22 cellular contexts compared by ENCODE assay signal in the genomic region with DNA sequence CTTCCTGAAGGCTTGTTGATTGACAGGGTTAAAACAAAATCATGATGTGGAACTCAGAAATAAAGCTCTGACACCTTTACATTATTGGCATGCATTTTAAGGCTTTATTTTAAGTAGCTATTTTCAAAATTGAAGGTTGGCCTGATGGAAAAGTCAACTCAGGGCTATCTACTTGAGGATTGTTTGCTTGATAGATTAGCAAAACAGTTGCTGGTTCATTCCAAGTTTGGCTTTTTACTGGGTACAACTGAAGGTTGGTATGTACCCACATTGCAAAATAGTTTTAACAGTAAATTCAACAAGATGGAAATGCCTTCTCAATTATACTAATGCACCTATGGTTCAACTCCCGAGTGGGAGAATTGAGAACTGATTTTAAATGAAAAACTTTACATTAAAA.
"Had no signal": no experiment of that assay in that cellular context is flagged by ENCODE, and none has a peak within 500 bp of the region (broad histone marks: within the 10 kb centered on the region; RNA-seq: fewer than 3 reads in every experiment).

No MANE protein-coding gene starts in this region.

- H3K27me3 ChIP-seq: gastrocnemius medialis, stomach, thyroid gland had no signal

- DNase-seq: cerebellar nuclear complex; cortex of kidney; effector memory CD8-positive, alpha-beta T cell; gastrocnemius medialis; head of caudate nucleus; left cardiac atrium; left ventricle myocardium inferior; lower lobe of right lung; naive thymus-derived CD8-positive, alpha-beta T cell; nephron progenitor cell; nucleus accumbens; posterior cingulate gyrus; retina; stimulated activated CD4-positive, alpha-beta T cell treated with anti-CD3 and anti-CD28 coated beads, Interleukin-2, amount 100 ng/mL, for 24 hours; stimulated activated CD4-positive, alpha-beta T cell treated with anti-CD3 and anti-CD28 coated beads, Interleukin-4, amount 100 ng/mL, for 24 hours; stimulated activated naive CD4-positive, alpha-beta T cell treated with Interleukin-2 at 50 U/mL for 16 hours; stomach; thyroid gland; trophoblast cell had no signal

- H3K4me3 Mint-ChIP-seq: effector memory CD8-positive, alpha-beta T cell; naive thymus-derived CD8-positive, alpha-beta T cell; nephron progenitor cell; stimulated activated effector memory CD8-positive, alpha-beta T cell treated with anti-CD3 and anti-CD28 coated beads, Interleukin-12 subunit alpha, Interleukin-12 subunit beta, amount 100 ng/mL, for 72 hours had no signal

- H3K27ac ChIP-seq: gastrocnemius medialis, left ventricle myocardium inferior, lower lobe of right lung, thyroid gland had no signal

- ATAC-seq: effector memory CD8-positive, alpha-beta T cell; gastrocnemius medialis; left cardiac atrium; lower lobe of right lung; naive thymus-derived CD8-positive, alpha-beta T cell; sciatic nerve; stimulated activated effector memory CD8-positive, alpha-beta T cell treated with anti-CD3 and anti-CD28 coated beads, Interleukin-12 subunit alpha, Interleukin-12 subunit beta, amount 100 ng/mL, for 72 hours had no signal

- H3K4me3 ChIP-seq: gastrocnemius medialis, left ventricle myocardium inferior, lower lobe of right lung, stomach, thyroid gland had no signal

- FAIRE-seq: endometrium had no signal

- H3K9me3 Mint-ChIP-seq: effector memory CD8-positive, alpha-beta T cell; naive thymus-derived CD8-positive, alpha-beta T cell; nephron progenitor cell; stimulated activated effector memory CD8-positive, alpha-beta T cell treated with anti-CD3 and anti-CD28 coated beads, Interleukin-12 subunit alpha, Interleukin-12 subunit beta, amount 100 ng/mL, for 72 hours had no signal

- H3K4me1 Mint-ChIP-seq: naive thymus-derived CD8-positive, alpha-beta T cell; stimulated activated effector memory CD8-positive, alpha-beta T cell treated with anti-CD3 and anti-CD28 coated beads, Interleukin-12 subunit alpha, Interleukin-12 subunit beta, amount 100 ng/mL, for 72 hours had no signal

- H3K36me3 Mint-ChIP-seq: naive thymus-derived CD8-positive, alpha-beta T cell; stimulated activated effector memory CD8-positive, alpha-beta T cell treated with anti-CD3 and anti-CD28 coated beads, Interleukin-12 subunit alpha, Interleukin-12 subunit beta, amount 100 ng/mL, for 72 hours had no signal

- H3K36me3 ChIP-seq: gastrocnemius medialis, left ventricle myocardium inferior, lower lobe of right lung, stomach, thyroid gland had no signal

- H3K9me3 ChIP-seq: gastrocnemius medialis, left ventricle myocardium inferior, lower lobe of right lung, stomach, thyroid gland had no signal

- H3K27ac Mint-ChIP-seq: effector memory CD8-positive, alpha-beta T cell; naive thymus-derived CD8-positive, alpha-beta T cell; nephron progenitor cell; stimulated activated effector memory CD8-positive, alpha-beta T cell treated with anti-CD3 and anti-CD28 coated beads, Interleukin-12 subunit alpha, Interleukin-12 subunit beta, amount 100 ng/mL, for 72 hours had no signal

- H3K4me1 ChIP-seq: thyroid gland had no signal
